Comparison of ENCODE assay signal across 11 cellular contexts in genomic region chr3:106068795-106069194, GRCh38.
DNase-seq lines count a peak whose midpoint lies in the region; ATAC-seq and TF ChIP-seq lines count a peak whose summit lies in the region.
"Had no signal": no experiment of that assay in that cellular context is flagged by ENCODE, and none has a peak within 500 bp of the region (broad histone marks: within the 10 kb centered on the region; RNA-seq: fewer than 3 reads in every experiment).

No MANE protein-coding gene starts in this region.

- H2BK12ac ChIP-seq in H9 (ENCODE audit: insufficient read length, low read depth, low read length) = no peak overlapping the region

- H3K4ac ChIP-seq in H9 (ENCODE audit: low read depth, low read length) = no peak overlapping the region

- no peaks in the 10 kb centered on the region for H3K4me1 ChIP-seq in body of pancreas
- no peaks in the 10 kb centered on the region for H3K4me1 ChIP-seq in H9 (ENCODE audit: insufficient read depth, low read length)
- no peaks in the 10 kb centered on the region for H3K4me1 ChIP-seq in neural progenitor cell
- H3K4me1 ChIP-seq: psoas muscle had no signal

- H3K27ac Mint-ChIP-seq in memory B cell = peak overlapping the region; percentile 29
- no peak overlapping the region for H3K27ac Mint-ChIP-seq in H9
- no peak overlapping the region for H3K27ac Mint-ChIP-seq in neural progenitor cell
- H3K27ac Mint-ChIP-seq: stimulated activated memory B cell treated with anti-CD40 and anti-IgM and Interleukin-4, amounts not matched to agents 10 μg/mL and 1 μg/mL and 100 μg/mL, for 72 hours had no signal

- no peaks in the 10 kb centered on the region for H3K27me3 ChIP-seq in SU-DHL-6 (ENCODE audit: low read length)
- H3K27me3 ChIP-seq in body of pancreas = no peaks in the 10 kb centered on the region
- H3K27me3 ChIP-seq in H9 (ENCODE audit: insufficient read depth, low read length) = no peaks in the 10 kb centered on the region
- H3K27me3 ChIP-seq in WERI-Rb-1 (ENCODE audit: insufficient read depth, low read depth, severe bottlenecking) = no peaks in the 10 kb centered on the region
- H3K27me3 ChIP-seq in neural progenitor cell = no peaks in the 10 kb centered on the region

- H2BK15ac ChIP-seq in H9 (ENCODE audit: low read depth, low read length) = no peak overlapping the region

- TF ChIP-seq CTCF in SU-DHL-6 (IDR thresholded peaks at IDR 0.05; ENCODE audit: insufficient read depth, low read length, poor library complexity, severe bottlenecking) (no peak), body of pancreas (IDR thresholded peaks at IDR 0.05) (no peak), H9 (conservative IDR thresholded peaks at IDR 0.05) (no peak), WERI-Rb-1 (IDR thresholded peaks at IDR 0.05; ENCODE audit: low read depth, low read length) (no peak), neural progenitor cell (IDR thresholded peaks at IDR 0.05) (no peak)

- no peak overlapping the region for H2BK20ac ChIP-seq in H9 (ENCODE audit: low read depth, low read length, poor library complexity, severe bottlenecking)

- H3K9ac ChIP-seq in SU-DHL-6 (ENCODE audit: low read length) (no peak overlapping the region), H9 (ENCODE audit: extremely low read depth, insufficient read length, low read length) (no peak overlapping the region), neural progenitor cell (no peak overlapping the region)
- H3K9ac ChIP-seq: KMS-11 had no signal

- no peak overlapping the region for H2BK5ac ChIP-seq in H9 (ENCODE audit: insufficient read length, low read length)

- H4K20me1 ChIP-seq in SU-DHL-6 (ENCODE audit: low read depth, low read length) = no peaks in the 10 kb centered on the region
- no peaks in the 10 kb centered on the region for H4K20me1 ChIP-seq in H9 (ENCODE audit: control insufficient read depth, insufficient read depth, insufficient read length)
- no peaks in the 10 kb centered on the region for H4K20me1 ChIP-seq in neural progenitor cell (ENCODE audit: low read depth)

- DNase-seq in memory B cell (ENCODE audit: low spot score in 2 of 2) (no peak), body of pancreas (no peak), H9 (no peak), WERI-Rb-1 (no peak), neural progenitor cell (ENCODE audit: low spot score) (no peak)
- DNase-seq: psoas muscle had no signal

- no peak overlapping the region for H3K56ac ChIP-seq in H9 (ENCODE audit: insufficient read length, low read depth, low read length)

- no peak overlapping the region for H4K91ac ChIP-seq in H9 (ENCODE audit: insufficient read length, low read depth, low read length)

- H3T11ph ChIP-seq in H9 (ENCODE audit: low read length) = no peak overlapping the region

- H3K79me1 ChIP-seq in H9 (ENCODE audit: insufficient read depth, low read depth, low read length, poor library complexity, severe bottlenecking) = no peaks in the 10 kb centered on the region

- H4K5ac ChIP-seq in H9 (ENCODE audit: insufficient read length, low read depth, low read length) = no peak overlapping the region

- H3K4me2 ChIP-seq in SU-DHL-6 (ENCODE audit: low read depth, low read length, poor library complexity, severe bottlenecking) (no peak overlapping the region), H9 (ENCODE audit: insufficient read depth, insufficient read length, low read length) (no peak overlapping the region), neural progenitor cell (no peak overlapping the region)
- H3K4me2 ChIP-seq: KMS-11 had no signal

- H3K4me1 Mint-ChIP-seq in memory B cell (peaks cover 7% of the 10 kb centered on the region), H9 (peaks cover 4% of the 10 kb centered on the region in 2 experiments; a peak in 3 of 4 replicates), neural progenitor cell (no peaks in the 10 kb centered on the region)

- no peaks in the 10 kb centered on the region for H3K23me2 ChIP-seq in H9 (ENCODE audit: insufficient read length, low read depth, low read length, poor library complexity, severe bottlenecking)

- no peak overlapping the region for H3K27ac ChIP-seq in SU-DHL-6 (ENCODE audit: low read depth, low read length)
- H3K27ac ChIP-seq in body of pancreas = no peak overlapping the region
- H3K27ac ChIP-seq in H9 (ENCODE audit: insufficient read length, low read depth, low read length) = no peak overlapping the region
- H3K27ac ChIP-seq in WERI-Rb-1 = no peak overlapping the region
- no peak overlapping the region for H3K27ac ChIP-seq in neural progenitor cell
- H3K27ac ChIP-seq: KMS-11, psoas muscle had no signal

- H3K36me3 Mint-ChIP-seq in memory B cell = peaks cover 3% of the 10 kb centered on the region
- peaks cover 3 to 11% (median 4%) of the 10 kb centered on the region in 3 experiments for H3K36me3 Mint-ChIP-seq in H9 (ENCODE audit: insufficient read depth in 1 of 3, low read depth in 3 of 3)
- H3K36me3 Mint-ChIP-seq in neural progenitor cell = no peaks in the 10 kb centered on the region

- H3K14ac ChIP-seq in H9 (ENCODE audit: insufficient read depth, low read length) = no peak overlapping the region

- peaks cover 4% of the 10 kb centered on the region for H3K9me3 Mint-ChIP-seq in memory B cell
- H3K9me3 Mint-ChIP-seq in H9 = peaks cover 11 to 22% of the 10 kb centered on the region in 2 experiments
- peaks cover 23% of the 10 kb centered on the region for H3K9me3 Mint-ChIP-seq in neural progenitor cell

- peak; percentile 81 for ATAC-seq in GM18520 (IDR thresholded peaks at IDR 0.05; ENCODE audit: unreplicated experiment)
- ATAC-seq in GM21737 (IDR thresholded peaks at IDR 0.05; ENCODE audit: unreplicated experiment) = peak; percentile 71
- ATAC-seq in memory B cell (ENCODE audit: low read depth) = no peak
- ATAC-seq in body of pancreas = no peak
- ATAC-seq: stimulated activated memory B cell treated with anti-CD40 and anti-IgM and Interleukin-4, amounts not matched to agents 10 μg/mL and 1 μg/mL and 100 μg/mL, for 72 hours had no signal

- H3K4me3 Mint-ChIP-seq in memory B cell (no peak overlapping the region), H9 (no peak overlapping the region), neural progenitor cell (no peak overlapping the region)
- H3K4me3 Mint-ChIP-seq: stimulated activated memory B cell treated with anti-CD40 and anti-IgM and Interleukin-4, amounts not matched to agents 10 μg/mL and 1 μg/mL and 100 μg/mL, for 72 hours had no signal

- H3K9me3 ChIP-seq in SU-DHL-6 (ENCODE audit: insufficient read depth, low read length) (peaks cover 5% of the 10 kb centered on the region; the same call in 1 of the 2 replicates), body of pancreas (no peaks in the 10 kb centered on the region), H9 (ENCODE audit: control insufficient read depth, low read depth, low read length) (peaks cover 5% of the 10 kb centered on the region), WERI-Rb-1 (ENCODE audit: severe bottlenecking) (no peaks in the 10 kb centered on the region), neural progenitor cell (ENCODE audit: low read depth) (no peaks in the 10 kb centered on the region)

- H4K8ac ChIP-seq in H9 (replicated peaks; ENCODE audit: insufficient read length, low read depth, low read length) = no peak overlapping the region

- intact Hi-C loops in body of pancreas (cut with DNase I) = no loop called here

- H3K18ac ChIP-seq in H9 (ENCODE audit: insufficient read length, low read depth, low read length) = no peak overlapping the region

- no peak overlapping the region for H2BK120ac ChIP-seq in H9 (ENCODE audit: low read depth, low read length, poor library complexity, severe bottlenecking)

- peak overlapping the region; percentile 10 for H2AFZ ChIP-seq in SU-DHL-6 (ENCODE audit: low read depth, low read length, severe bottlenecking)
- no peak overlapping the region for H2AFZ ChIP-seq in H9 (ENCODE audit: low read length)
- no peak overlapping the region for H2AFZ ChIP-seq in neural progenitor cell (replicated peaks)

- no peak overlapping the region for H2AK5ac ChIP-seq in H9 (ENCODE audit: insufficient read length, low read length)

- no peaks in the 10 kb centered on the region for H3K79me2 ChIP-seq in SU-DHL-6 (ENCODE audit: insufficient read depth, low read length)
- no peaks in the 10 kb centered on the region for H3K79me2 ChIP-seq in H9 (ENCODE audit: insufficient read depth, low read length)
- H3K79me2 ChIP-seq in neural progenitor cell (ENCODE audit: low read depth) = no peaks in the 10 kb centered on the region

- no peak for TF ChIP-seq POLR2A in body of pancreas (IDR thresholded peaks at IDR 0.05)

- H3K9me2 ChIP-seq in SU-DHL-6 (replicated peaks; ENCODE audit: insufficient read depth, low read length) = no peaks in the 10 kb centered on the region

- WGBS in body of pancreas, 2 donors = 70 to 84% methylated on average over 2 of the region's 2 CpGs
- WGBS in H9 (ENCODE audit: extremely low coverage, insufficient read length, low lambda C conversion rate) = no CpG with 5 or more reads among the region's 2 CpGs

- no peak overlapping the region for H3K23ac ChIP-seq in H9 (ENCODE audit: insufficient read length, low read depth, low read length)

- no peaks in the 10 kb centered on the region for H3K27me3 Mint-ChIP-seq in memory B cell
- H3K27me3 Mint-ChIP-seq in H9 (ENCODE audit: low read depth) = no peaks in the 10 kb centered on the region; the same call in 1 of the 2 replicates
- no peaks in the 10 kb centered on the region for H3K27me3 Mint-ChIP-seq in neural progenitor cell (ENCODE audit: insufficient read depth, low read depth)
- H3K27me3 Mint-ChIP-seq: stimulated activated memory B cell treated with anti-CD40 and anti-IgM and Interleukin-4, amounts not matched to agents 10 μg/mL and 1 μg/mL and 100 μg/mL, for 72 hours had no signal

- H3K36me3 ChIP-seq in SU-DHL-6 (ENCODE audit: low read length) (no peaks in the 10 kb centered on the region), body of pancreas (replicated peaks in 1 of 2; ENCODE audit: insufficient read depth in 1 of 2, low read depth in 2 of 2) (no peaks in the 10 kb centered on the region), WERI-Rb-1 (no peaks in the 10 kb centered on the region), neural progenitor cell (no peaks in the 10 kb centered on the region)

- H3K4me3 ChIP-seq in SU-DHL-6 (ENCODE audit: insufficient read depth, low read length, poor library complexity, severe bottlenecking) = no peak overlapping the region
- H3K4me3 ChIP-seq in body of pancreas = no peak overlapping the region
- H3K4me3 ChIP-seq in WERI-Rb-1 (ENCODE audit: low read depth, low read length) = no peak overlapping the region
- H3K4me3 ChIP-seq in neural progenitor cell = no peak overlapping the region
- H3K4me3 ChIP-seq: psoas muscle had no signal

- no peaks in the 10 kb centered on the region for H3F3A ChIP-seq in SU-DHL-6 (ENCODE audit: insufficient read depth)
- H3F3A ChIP-seq in neural progenitor cell (ENCODE audit: low read depth) = no peaks in the 10 kb centered on the region

Comparison
In these comparisons a context has a peak if more than half of its experiments do, and no peak if none do; other contexts are left out.
1. ATAC-seq: peak in GM18520 (single experiment) and GM21737 (single experiment); none in memory B cell (single experiment) and body of pancreas (single experiment).